In the genomic region with DNA sequence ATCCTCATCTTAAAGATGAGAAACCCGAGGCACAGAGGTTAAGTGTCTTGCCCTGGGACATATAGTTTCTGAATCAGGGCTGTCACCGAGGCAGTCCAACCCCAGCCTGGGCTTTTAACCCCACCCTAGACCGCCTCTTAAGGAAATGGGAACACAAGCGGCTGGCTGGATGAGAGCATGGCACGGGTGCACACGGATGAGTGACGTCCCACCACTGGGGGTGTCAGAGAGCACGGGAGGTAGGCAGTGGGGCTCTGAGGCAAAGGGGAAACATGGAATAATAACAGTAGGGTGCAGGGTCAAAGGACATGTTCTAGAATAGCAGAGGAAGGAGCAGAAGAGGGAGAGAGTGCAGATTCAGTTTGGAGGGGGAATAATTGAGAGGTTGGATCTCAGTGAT, we compare ENCODE assay signal across 10 cellular contexts. TPM values are rescaled to one million over a fixed set of nuclear protein-coding genes. Genes with fewer than 3 reads are reported as not detected.
A peak's percentile ranks its signal among the peaks of the same experiment; 100 is the strongest.
DNase-seq lines count a peak whose midpoint lies in the region; ATAC-seq and TF ChIP-seq lines count a peak whose summit lies in the region.
"Had no signal": no experiment of that assay in that cellular context is flagged by ENCODE, and none has a peak within 500 bp of the region (broad histone marks: within the 10 kb centered on the region; RNA-seq: fewer than 3 reads in every experiment).

No MANE protein-coding gene starts in this region.

- TF ChIP-seq CTCF in choroid plexus epithelial cell (conservative IDR thresholded peaks at IDR 0.05; ENCODE audit: low read depth, low read length) (peak; percentile 18), neural progenitor cell (IDR thresholded peaks at IDR 0.05) (peak; percentile 54)

- H3K27me3 Mint-ChIP-seq in neural progenitor cell (ENCODE audit: insufficient read depth, low read depth): peaks cover 11% of the 10 kb centered on the region

- ATAC-seq in GM19455 (IDR thresholded peaks at IDR 0.05; ENCODE audit: unreplicated experiment): no peak
- no peak for ATAC-seq in GM21526 (IDR thresholded peaks at IDR 0.05; ENCODE audit: low FRiP score, unreplicated experiment)
- ATAC-seq in GM19324 (IDR thresholded peaks at IDR 0.05; ENCODE audit: low FRiP score, unreplicated experiment): no peak

- no peaks in the 10 kb centered on the region for H3K9me3 ChIP-seq in neural progenitor cell (ENCODE audit: low read depth)
- H3K9me3 ChIP-seq: pancreas had no signal

- peaks cover 5% of the 10 kb centered on the region for H3K4me1 Mint-ChIP-seq in neural progenitor cell

- no peak overlapping the region for H3K4me3 Mint-ChIP-seq in neural progenitor cell

- H3K36me3 Mint-ChIP-seq in neural progenitor cell: no peaks in the 10 kb centered on the region

- H3K4me2 ChIP-seq in neural progenitor cell: no peak overlapping the region

- H3K4me1 ChIP-seq in neural progenitor cell: peaks cover 6% of the 10 kb centered on the region
- H3K4me1 ChIP-seq: pancreas had no signal

- no peaks in the 10 kb centered on the region for H4K20me1 ChIP-seq in neural progenitor cell (ENCODE audit: low read depth)

- H3K9me3 Mint-ChIP-seq in neural progenitor cell: no peaks in the 10 kb centered on the region

- no peak overlapping the region for H3K27ac ChIP-seq in neural progenitor cell
- H3K27ac ChIP-seq: pancreas had no signal

- DNase-seq in ELR (ENCODE audit: low read depth): peak; percentile 15
- peak; percentile 27 for DNase-seq in HuH-7.5 (ENCODE audit: low spot score)
- no peak for DNase-seq in choroid plexus epithelial cell (ENCODE audit: low read depth)
- peak; percentile 50 for DNase-seq in neural progenitor cell (ENCODE audit: low spot score)
- DNase-seq: NCI-H1694 treated with DMSO at 0.1 percent for 48 hours, pancreas had no signal

- no peak overlapping the region for H3K9ac ChIP-seq in neural progenitor cell

- H3K36me3 ChIP-seq in neural progenitor cell: no peaks in the 10 kb centered on the region
- H3K36me3 ChIP-seq: pancreas had no signal

- H3F3A ChIP-seq in neural progenitor cell (ENCODE audit: low read depth): no peaks in the 10 kb centered on the region

- H3K27me3 ChIP-seq in neural progenitor cell: no peaks in the 10 kb centered on the region
- H3K27me3 ChIP-seq: pancreas had no signal

- no peak overlapping the region for H2AFZ ChIP-seq in neural progenitor cell (replicated peaks)

- H3K27ac Mint-ChIP-seq in neural progenitor cell: no peak overlapping the region

- H3K4me3 ChIP-seq in choroid plexus epithelial cell (ENCODE audit: low read depth, low read length) (no peak overlapping the region), neural progenitor cell (no peak overlapping the region)
- H3K4me3 ChIP-seq: pancreas had no signal

- no peaks in the 10 kb centered on the region for H3K79me2 ChIP-seq in neural progenitor cell (ENCODE audit: low read depth)

RNA-seq across cellular contexts. Expression of a gene that starts 22.3 kb away (rescaled TPM):
- total RNA-seq in neural progenitor cell (ENCODE audit: low replicate concordance): 4.6 and 8.7 TPM in 2 replicates

RNA-seq across cellular contexts. Expression of a gene that starts 50.8 kb away (rescaled TPM):
- total RNA-seq in neural progenitor cell (ENCODE audit: low replicate concordance): not detected in 2 replicates
- total RNA-seq: SK-MEL-5 had no signal
